ENCODE assay signal across 8 cellular contexts in the genomic region with DNA sequence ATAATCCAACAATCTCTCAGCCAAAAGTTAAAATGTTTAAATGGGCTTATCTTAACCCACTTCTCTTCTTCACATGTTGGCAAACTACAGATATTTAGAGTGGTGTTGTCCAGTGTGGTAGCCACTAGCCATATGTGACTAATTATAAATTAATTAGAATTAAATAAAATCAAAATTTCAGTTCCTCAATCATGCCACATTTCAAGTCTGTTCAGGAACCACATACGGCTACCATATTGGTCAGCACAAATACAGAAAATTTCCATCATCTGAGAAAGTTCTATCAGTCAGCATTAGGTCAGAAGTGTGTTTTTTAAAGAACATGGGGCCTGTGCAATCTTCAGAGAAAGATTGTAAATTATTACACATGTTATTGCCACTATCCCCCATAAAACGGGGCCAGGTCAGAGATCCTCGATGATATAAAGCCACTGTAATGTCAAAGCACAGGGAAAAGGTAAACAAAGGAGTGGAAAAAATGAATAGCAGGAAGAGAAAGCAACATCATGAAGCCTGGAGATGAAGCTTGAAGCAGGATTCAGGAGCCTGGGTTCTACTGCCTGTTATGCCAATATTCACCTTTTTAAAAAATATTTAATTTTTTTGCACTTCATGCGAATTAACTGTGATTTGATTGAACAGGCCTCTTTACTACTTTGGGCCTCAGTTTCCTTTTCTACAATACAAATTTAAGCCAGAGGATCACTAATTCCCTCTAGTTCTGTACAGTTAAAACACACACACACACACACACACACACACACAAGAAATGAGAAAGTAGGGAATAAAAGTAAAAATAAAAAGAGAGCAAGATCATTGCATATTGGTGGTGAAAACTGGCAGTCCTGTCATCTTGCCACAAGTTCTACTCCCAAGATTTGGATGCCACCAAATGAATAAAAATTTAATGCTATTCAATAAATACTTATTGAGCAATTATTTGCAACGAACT. TPM values are rescaled to one million over a fixed set of nuclear protein-coding genes. Genes with fewer than 3 reads are reported as not detected.
DNase-seq lines count a peak whose midpoint lies in the region; ATAC-seq and TF ChIP-seq lines count a peak whose summit lies in the region.

No MANE protein-coding gene starts in this region.

- peak overlapping the region; percentile 99 for H3K4me2 ChIP-seq in GM23248 (ENCODE audit: unreplicated experiment)
- peak overlapping the region; percentile 82 for H3K4me2 ChIP-seq in OCI-LY3 (ENCODE audit: low read length)

- no peak overlapping the region for H3K27ac Mint-ChIP-seq in endothelial cell (ENCODE audit: unreplicated experiment)

- no peak overlapping the region for H2AFZ ChIP-seq in GM23248
- no peak overlapping the region for H2AFZ ChIP-seq in OCI-LY3 (ENCODE audit: low read depth, low read length)

- no peaks in the 10 kb centered on the region for H3K9me3 ChIP-seq in GM23248 (ENCODE audit: low read depth)
- H3K9me3 ChIP-seq in OCI-LY3 (ENCODE audit: insufficient read depth, low read length), result no peaks in the 10 kb centered on the region

- peaks cover 6% of the 10 kb centered on the region for H3K36me3 Mint-ChIP-seq in endothelial cell (ENCODE audit: low read depth, unreplicated experiment)

- H3K9me2 ChIP-seq in GM23248 (ENCODE audit: insufficient read depth), result no peaks in the 10 kb centered on the region

- 31 to 35% methylated on average over 5 of the region's 5 CpGs for WGBS in GM23248 (ENCODE audit: low coverage in 1 of 2, low lambda C conversion rate in 2 of 2, missing lambda C conversion rate in 2 of 2), 2 experiments

- ATAC-seq in HG02885 (IDR thresholded peaks at IDR 0.05; ENCODE audit: poor library complexity, unreplicated experiment) (no peak), GM21515 (IDR thresholded peaks at IDR 0.05; ENCODE audit: unreplicated experiment) (no peak)

- H3K27ac ChIP-seq in GM23248 (peak overlapping the region; percentile 78), OCI-LY3 (ENCODE audit: low read length) (no peak overlapping the region)

- no peaks in the 10 kb centered on the region; the same call in 1 of the 2 replicates for H4K20me1 ChIP-seq in GM23248 (ENCODE audit: insufficient read depth)
- H4K20me1 ChIP-seq in OCI-LY3 (ENCODE audit: insufficient read depth, low read length), result peaks cover 25% of the 10 kb centered on the region

- TF ChIP-seq CTCF in OCI-LY3 (IDR thresholded peaks at IDR 0.05; ENCODE audit: low read depth, low read length) (no peak), endothelial cell (IDR thresholded peaks at IDR 0.05; ENCODE audit: unreplicated experiment) (no peak)

- H3K4me1 ChIP-seq in GM23248 (ENCODE audit: insufficient read depth) (peaks cover 29% of the 10 kb centered on the region), OCI-LY3 (ENCODE audit: low read length) (peaks cover 18% of the 10 kb centered on the region)

- H3F3A ChIP-seq in GM23248 (ENCODE audit: insufficient read depth), result peaks cover 38% of the 10 kb centered on the region

- H3K27me3 ChIP-seq in GM23248 (replicated peaks; ENCODE audit: insufficient read depth) (no peaks in the 10 kb centered on the region), OCI-LY3 (ENCODE audit: low read depth, low read length) (no peaks in the 10 kb centered on the region)

- DNase-seq in GM23248, result peak; percentile 55
- DNase-seq in endothelial cell (ENCODE audit: low spot score), result no peak
- peak; percentile 33 for DNase-seq in renal cortical epithelial cell (ENCODE audit: low read depth)
- DNase-seq in DMS 273 treated with DMSO at 0.1 percent for 48 hours (lab: John Stamatoyannopoulos, UW), result no peak
- DNase-seq in SHP77 treated with DMSO at 0.1 percent for 48 hours (lab: John Stamatoyannopoulos, UW), result no peak

- H3K4me3 Mint-ChIP-seq in endothelial cell (ENCODE audit: unreplicated experiment), result peak overlapping the region; percentile 85

- H3K79me2 ChIP-seq in GM23248 (ENCODE audit: insufficient read depth) (peaks cover 70% of the 10 kb centered on the region), OCI-LY3 (ENCODE audit: low read length) (peaks cover 70% of the 10 kb centered on the region)

- H3K27me3 Mint-ChIP-seq in endothelial cell (ENCODE audit: unreplicated experiment), result peaks cover 9% of the 10 kb centered on the region

- H3K36me3 ChIP-seq in GM23248 (ENCODE audit: low read depth), result peaks cover 3% of the 10 kb centered on the region; the same call in 1 of the 2 replicates
- H3K36me3 ChIP-seq in OCI-LY3 (replicated peaks; ENCODE audit: low read depth, low read length), result peaks cover 8% of the 10 kb centered on the region

- peaks cover 6% of the 10 kb centered on the region for H3K4me1 Mint-ChIP-seq in endothelial cell (ENCODE audit: unreplicated experiment)

- in situ Hi-C loops in GM23248 (cut with MboI), result no loop called here

- H3K4me3 ChIP-seq in GM23248, result peak overlapping the region; percentile 99
- H3K4me3 ChIP-seq in OCI-LY3 (ENCODE audit: low read length), result peak overlapping the region; percentile 99

- H3K9ac ChIP-seq in GM23248 (peak overlapping the region; percentile 94), OCI-LY3 (ENCODE audit: low read length) (peak overlapping the region; percentile 77; the same call in 1 of the 2 replicates)

- H3K9me3 Mint-ChIP-seq in endothelial cell (ENCODE audit: unreplicated experiment), result no peaks in the 10 kb centered on the region

RNA-seq across cellular contexts. Expression of gene RSBN1, which starts 2.3 kb away (rescaled TPM):
- 7.5 and 10.0 TPM in 2 replicates for total RNA-seq in GM23248 (2014; rRNA removed; shearing (Covaris generic))
- 8.3 and 8.7 TPM in 2 replicates for polyA plus RNA-seq in GM23248 (2016; fragmentation: Nextera tagmentation; extraction: Ambion mirVana)
- total RNA-seq in endothelial cell (ENCODE audit: unreplicated experiment) (15.0 TPM), renal cortical epithelial cell (8.0 and 33.0 TPM in 2 replicates)

RNA-seq across cellular contexts. Expression of gene PHTF1, which starts 50.6 kb away (rescaled TPM):
- total RNA-seq in GM23248 (2014; rRNA removed; shearing (Covaris generic)), result 17.3 and 18.2 TPM in 2 replicates
- polyA plus RNA-seq in GM23248 (2016; fragmentation: Nextera tagmentation; extraction: Ambion mirVana), result 15.9 TPM in 2 replicates
- 35.4 TPM for total RNA-seq in endothelial cell (ENCODE audit: unreplicated experiment)
- total RNA-seq in renal cortical epithelial cell, result 51.4 and 72.0 TPM in 2 replicates

Comparison
In these comparisons a context has a peak if more than half of its experiments do, and no peak if none do; other contexts are left out.
1. DNase-seq: peak in GM23248 (single experiment) and renal cortical epithelial cell (single experiment); none in endothelial cell (single experiment), DMS 273 treated with DMSO at 0.1 percent for 48 hours (single experiment) and SHP77 treated with DMSO at 0.1 percent for 48 hours (single experiment).